27 cellular contexts compared by ENCODE assay signal in genomic region chr2:212922701-212923100, GRCh38.
"Had no signal": no experiment of that assay in that cellular context is flagged by ENCODE, and none has a peak within 500 bp of the region (broad histone marks: within the 10 kb centered on the region; RNA-seq: fewer than 3 reads in every experiment).

No MANE protein-coding gene starts in this region.

- H3K27ac Mint-ChIP-seq: activated B cell treated with CpG ODN at 0.5 μM for 24 hours; activated CD4-positive, alpha-beta memory T cell treated with anti-CD3 and anti-CD28 coated beads for 36 hours; activated CD4-positive, alpha-beta T cell treated with anti-CD3 and anti-CD28 coated beads, Interleukin-2, amount 10 ng/mL, durations not matched to agents 24 days and 14 days; activated naive CD4-positive, alpha-beta T cell treated with anti-CD3 and anti-CD28 coated beads, Interleukin-2, amount 10 ng/mL, durations not matched to agents 7 days and 5 days; activated naive CD8-positive, alpha-beta T cell treated with anti-CD3 and anti-CD28 coated beads, Interleukin-2, amount 10 ng/mL, durations not matched to agents 7 days and 5 days; activated T-helper 17 cell treated with anti-CD3 and anti-CD28 coated beads, Interleukin-2, amount 50 U/mL, for 72 hours; T-cell had no signal

- H3K9me3 ChIP-seq: ascending aorta, body of pancreas had no signal

- H3K9me3 Mint-ChIP-seq: activated CD4-positive, alpha-beta memory T cell treated with anti-CD3 and anti-CD28 coated beads for 36 hours; activated naive CD4-positive, alpha-beta T cell treated with anti-CD3 and anti-CD28 coated beads, Interleukin-2, amount 10 ng/mL, durations not matched to agents 7 days and 5 days; activated T-helper 17 cell treated with anti-CD3 and anti-CD28 coated beads, Interleukin-2, amount 50 U/mL, for 72 hours; central memory CD8-positive, alpha-beta T cell; T-cell had no signal

- H3K4me3 ChIP-seq: ascending aorta, body of pancreas, K562, SK-N-MC had no signal

- H3K27ac ChIP-seq: ascending aorta, body of pancreas, SK-N-MC had no signal

- H3K27me3 ChIP-seq: ascending aorta, body of pancreas had no signal

- H3K4me3 Mint-ChIP-seq: activated B cell treated with CpG ODN at 0.5 μM for 24 hours; activated CD4-positive, alpha-beta memory T cell treated with anti-CD3 and anti-CD28 coated beads for 36 hours; activated CD4-positive, alpha-beta T cell treated with anti-CD3 and anti-CD28 coated beads, Interleukin-2, amount 10 ng/mL, durations not matched to agents 24 days and 14 days; activated naive CD4-positive, alpha-beta T cell treated with anti-CD3 and anti-CD28 coated beads, Interleukin-2, amount 10 ng/mL, durations not matched to agents 7 days and 5 days; activated naive CD8-positive, alpha-beta T cell treated with anti-CD3 and anti-CD28 coated beads, Interleukin-2, amount 10 ng/mL, durations not matched to agents 7 days and 5 days; activated T-helper 17 cell treated with anti-CD3 and anti-CD28 coated beads, Interleukin-2, amount 50 U/mL, for 72 hours; central memory CD8-positive, alpha-beta T cell; T-cell had no signal

- H3K36me3 ChIP-seq: ascending aorta had no signal

- H3K36me3 Mint-ChIP-seq: activated CD4-positive, alpha-beta memory T cell treated with anti-CD3 and anti-CD28 coated beads for 36 hours; activated naive CD4-positive, alpha-beta T cell treated with anti-CD3 and anti-CD28 coated beads, Interleukin-2, amount 10 ng/mL, durations not matched to agents 7 days and 5 days; T-cell had no signal

- ATAC-seq: activated T-helper 17 cell treated with anti-CD3 and anti-CD28 coated beads, Interleukin-2, amount 50 U/mL, for 72 hours; body of pancreas; K562; Right ventricle myocardium inferior; T-cell had no signal

- H3K4me1 ChIP-seq: ascending aorta, body of pancreas had no signal

- H3K4me1 Mint-ChIP-seq: activated B cell treated with CpG ODN at 0.5 μM for 24 hours; activated CD4-positive, alpha-beta T cell treated with anti-CD3 and anti-CD28 coated beads, Interleukin-2, amount 10 ng/mL, durations not matched to agents 24 days and 14 days; activated naive CD4-positive, alpha-beta T cell treated with anti-CD3 and anti-CD28 coated beads, Interleukin-2, amount 10 ng/mL, durations not matched to agents 7 days and 5 days; activated T-helper 17 cell treated with anti-CD3 and anti-CD28 coated beads, Interleukin-2, amount 50 U/mL, for 72 hours; central memory CD8-positive, alpha-beta T cell had no signal

- H3K27me3 Mint-ChIP-seq: activated B cell treated with CpG ODN at 0.5 μM for 24 hours; activated CD4-positive, alpha-beta T cell treated with anti-CD3 and anti-CD28 coated beads, Interleukin-2, amount 10 ng/mL, durations not matched to agents 24 days and 14 days; activated naive CD4-positive, alpha-beta T cell treated with anti-CD3 and anti-CD28 coated beads, Interleukin-2, amount 10 ng/mL, durations not matched to agents 7 days and 5 days; activated naive CD8-positive, alpha-beta T cell treated with anti-CD3 and anti-CD28 coated beads, Interleukin-2, amount 10 ng/mL, durations not matched to agents 7 days and 5 days; activated T-helper 17 cell treated with anti-CD3 and anti-CD28 coated beads, Interleukin-2, amount 50 U/mL, for 72 hours; central memory CD8-positive, alpha-beta T cell; T-cell had no signal

- DNase-seq: activated B cell treated with CpG ODN at 0.5 μM for 24 hours; activated CD4-positive, alpha-beta memory T cell treated with anti-CD3 and anti-CD28 coated beads for 36 hours; activated CD4-positive, alpha-beta T cell treated with anti-CD3 and anti-CD28 coated beads for 1 hour; activated CD4-positive, alpha-beta T cell treated with anti-CD3 and anti-CD28 coated beads, Interleukin-2, amount 10 ng/mL, durations not matched to agents 24 days and 14 days; activated gamma-delta T cell treated with Interleukin-2 at 50 U/mL for 16 hours; activated naive CD4-positive, alpha-beta T cell treated with anti-CD3 and anti-CD28 coated beads, Interleukin-2, amount 10 ng/mL, durations not matched to agents 7 days and 5 days; activated naive CD8-positive, alpha-beta T cell treated with anti-CD3 and anti-CD28 coated beads, Interleukin-2, amount 10 ng/mL, durations not matched to agents 7 days and 5 days; activated T-cell treated with anti-CD3 and anti-CD28 coated beads for 4 hours; activated T-cell treated with anti-CD3 and anti-CD28 coated beads, Interleukin-2, amount 50 U/mL, for 48 hours; amniotic stem cell; body of pancreas; Karpas-422; NCI-H1048; NCI-H146; NCI-H187 treated with DMSO at 0.1 percent for 48 hours; NCI-H2081 treated with DMSO at 0.1 percent for 48 hours; NCI-H446; NCI-H524; T-cell; T-helper 2 cell; T1000 had no signal
